9 cellular contexts compared by ENCODE assay signal in genomic region chr5:17282283-17283120, GRCh38.
DNase-seq lines count a peak whose midpoint lies in the region; ATAC-seq and TF ChIP-seq lines count a peak whose summit lies in the region.
"Had no signal": no experiment of that assay in that cellular context is flagged by ENCODE, and none has a peak within 500 bp of the region (broad histone marks: within the 10 kb centered on the region; RNA-seq: fewer than 3 reads in every experiment).

No MANE protein-coding gene starts in this region.

- H3K36me3 ChIP-seq in SK-N-MC (ENCODE audit: insufficient read depth, low read length) (peaks cover 5% of the 10 kb centered on the region), smooth muscle cell (ENCODE audit: low read depth) (no peaks in the 10 kb centered on the region)

- H3K27ac Mint-ChIP-seq in CD4-positive, alpha-beta T cell: no peak overlapping the region

- H3K9me3 Mint-ChIP-seq in CD4-positive, alpha-beta T cell: peaks cover 2% of the 10 kb centered on the region

- H3K27me3 Mint-ChIP-seq in CD4-positive, alpha-beta T cell: no peaks in the 10 kb centered on the region

- CTCF ChIA-PET in CD4-positive, alpha-beta T cell (lab: Charles Lee): interaction anchor here (0.6 kb wide), 1 partner anchor 10 kb away, joined by 4 read pairs; no protein-coding TSS in a partner anchor

- no peak for TF ChIP-seq CTCF in smooth muscle cell (IDR thresholded peaks at IDR 0.05; ENCODE audit: borderline replicate concordance, insufficient read depth, poor library complexity, severe bottlenecking)
- no peak for TF ChIP-seq CTCF in CD4-positive, alpha-beta T cell (IDR thresholded peaks at IDR 0.05)

- WGBS in smooth muscle cell (ENCODE audit: low lambda C conversion rate): 20% methylated on average over 6 of the region's 6 CpGs

- peak overlapping the region; percentile 86 for H3K9ac ChIP-seq in SK-N-MC (ENCODE audit: insufficient read length)
- H3K9ac ChIP-seq in smooth muscle cell (ENCODE audit: low read depth): peak overlapping the region; percentile 2

- intact Hi-C loops in CD4-positive, alpha-beta T cell (cut with DNase I, micrococcal nuclease): no loop called here

- H3K27ac ChIP-seq in SK-N-MC (peak overlapping the region; percentile 100), smooth muscle cell (ENCODE audit: low read depth) (peak overlapping the region; percentile 47)
- H3K27ac ChIP-seq in CD4-positive, alpha-beta T cell (ENCODE audit: low read depth, low read length): no peak overlapping the region
- H3K27ac ChIP-seq: VCaP had no signal

- H3F3A ChIP-seq in smooth muscle cell (ENCODE audit: low read depth): peaks cover 23% of the 10 kb centered on the region

- no peaks in the 10 kb centered on the region for H3K9me3 ChIP-seq in SK-N-MC (ENCODE audit: low read depth, low read length)
- H3K9me3 ChIP-seq in smooth muscle cell (replicated peaks; ENCODE audit: low read depth): no peaks in the 10 kb centered on the region
- no peaks in the 10 kb centered on the region for H3K9me3 ChIP-seq in CD4-positive, alpha-beta T cell (ENCODE audit: control insufficient read depth, low read length)

- in situ Hi-C loops in G401 (cut with HindIII; ENCODE audit: low sequenced_read_pairs): no loop called here

- H3K4me2 ChIP-seq in smooth muscle cell: peak overlapping the region; percentile 71

- ATAC-seq in activated CD4-positive, CD25-positive, alpha-beta regulatory T cell treated with anti-CD3 and anti-CD28 coated beads, Interleukin-2, amount 50 U/mL, for 24 hours: peak; percentile 72 to 73
- ATAC-seq in HG03025 (IDR thresholded peaks at IDR 0.05; ENCODE audit: low FRiP score, unreplicated experiment): peak; percentile 98
- no peak for ATAC-seq in CD4-positive, alpha-beta T cell (ENCODE audit: poor library complexity)

- H3K4me1 Mint-ChIP-seq in CD4-positive, alpha-beta T cell (ENCODE audit: low read depth): no peaks in the 10 kb centered on the region

- peaks cover 6% of the 10 kb centered on the region for H3K79me2 ChIP-seq in smooth muscle cell (ENCODE audit: low read depth)

- peaks cover 12% of the 10 kb centered on the region for H3K4me1 ChIP-seq in smooth muscle cell (ENCODE audit: low read depth)

- no peak overlapping the region for H2AFZ ChIP-seq in smooth muscle cell (ENCODE audit: low read depth)

- no peaks in the 10 kb centered on the region for H3K27me3 ChIP-seq in smooth muscle cell (ENCODE audit: low read depth)
- H3K27me3 ChIP-seq in CD4-positive, alpha-beta T cell (ENCODE audit: control insufficient read depth, insufficient read depth, low read length): no peaks in the 10 kb centered on the region

- no peaks in the 10 kb centered on the region for H3K36me3 Mint-ChIP-seq in CD4-positive, alpha-beta T cell (ENCODE audit: low read depth)

- peaks cover 6% of the 10 kb centered on the region for H4K20me1 ChIP-seq in smooth muscle cell (ENCODE audit: low read depth)

- no peak overlapping the region for H3K4me3 Mint-ChIP-seq in CD4-positive, alpha-beta T cell

- POLR2A ChIA-PET in CD4-positive, alpha-beta T cell (lab: Charles Lee): no interaction called here

- DNase-seq in activated CD4-positive, CD25-positive, alpha-beta regulatory T cell treated with anti-CD3 and anti-CD28 coated beads, Interleukin-2, amount 50 U/mL, for 72 hours: no peak
- DNase-seq in SK-N-MC (ENCODE audit: low read depth, low spot score) (peak; percentile 99), smooth muscle cell (lab: John Stamatoyannopoulos, UW; ENCODE audit: unreplicated experiment) (no peak), midbrain (lab: John Stamatoyannopoulos, UW) (no peak), G401 (ENCODE audit: low spot score) (no peak)
- no peak for DNase-seq in CD4-positive, alpha-beta T cell

- peak overlapping the region; percentile 73 for H3K4me3 ChIP-seq in SK-N-MC
- H3K4me3 ChIP-seq in smooth muscle cell: peak overlapping the region; percentile 13
